ENCODE assay signal across 18 cellular contexts in genomic region chr1:235017719-235018118, GRCh38.
A peak's percentile ranks its signal among the peaks of the same experiment; 100 is the strongest.
DNase-seq lines count a peak whose midpoint lies in the region; ATAC-seq, FAIRE-seq and TF ChIP-seq lines count a peak whose summit lies in the region.
"Had no signal": no experiment of that assay in that cellular context is flagged by ENCODE, and none has a peak within 500 bp of the region (broad histone marks: within the 10 kb centered on the region; RNA-seq: fewer than 3 reads in every experiment).

No MANE protein-coding gene starts in this region.

- ATAC-seq in SK-N-SH treated with all-trans-retinoic acid at 6 μM for 48 hours (peak; percentile 18; the same call in 2 of the 3 replicates), GM19397 (IDR thresholded peaks at IDR 0.05; ENCODE audit: unreplicated experiment) (no peak)

- H3K79me2 ChIP-seq in SK-N-SH (ENCODE audit: insufficient read depth) (no peaks in the 10 kb centered on the region), OCI-LY7 (ENCODE audit: insufficient read depth, low read depth, low read length) (no peaks in the 10 kb centered on the region), mammary epithelial cell (ENCODE audit: insufficient read depth, low read length) (no peaks in the 10 kb centered on the region)

- TF ChIP-seq CTCF in SK-N-SH (IDR thresholded peaks at IDR 0.05) (no peak), OCI-LY7 (conservative IDR thresholded peaks at IDR 0.05; ENCODE audit: low read length) (no peak), mammary epithelial cell (conservative IDR thresholded peaks at IDR 0.05 in 1 of 2, IDR thresholded peaks at IDR 0.05 in 1 of 2; ENCODE audit: extremely low read depth in 1 of 2, insufficient read depth in 1 of 2, low read depth in 1 of 2, low read length in 2 of 2) (no peak), nephron progenitor cell (IDR thresholded peaks at IDR 0.05) (no peak), kidney (IDR thresholded peaks at IDR 0.05; ENCODE audit: borderline replicate concordance, extremely low read depth, insufficient read depth) (no peak)

- 89% methylated on average over 2 of the region's 2 CpGs for WGBS in SK-N-SH (ENCODE audit: low lambda C conversion rate)
- 73% methylated on average over 2 of the region's 2 CpGs for WGBS in mammary epithelial cell (ENCODE audit: low coverage, missing lambda C conversion rate)

- POLR2A ChIA-PET in SK-N-SH (lab: Yijun Ruan, JAX): no interaction called here
- POLR2A ChIA-PET in OCI-LY7 (lab: Charles Lee): interaction anchor here (0.5 to 2.9 kb wide), 5 partner anchors 10 to 233 kb away, joined by 3 to 19 read pairs (median 4); no protein-coding TSS in a partner anchor

- peaks cover 0 to 3% of the 10 kb centered on the region in 2 experiments for H3K36me3 ChIP-seq in SK-N-SH (replicated peaks in 1 of 2; ENCODE audit: control insufficient read depth in 1 of 2, insufficient read depth in 2 of 2, low read length in 1 of 2)
- no peaks in the 10 kb centered on the region for H3K36me3 ChIP-seq in OCI-LY7 (ENCODE audit: insufficient read depth, low read length)
- H3K36me3 ChIP-seq in mammary epithelial cell (ENCODE audit: insufficient read depth, low read length): no peaks in the 10 kb centered on the region
- H3K36me3 ChIP-seq in kidney (ENCODE audit: control insufficient read depth in 1 of 2, insufficient read depth in 2 of 2, low read length in 2 of 2): no peaks in the 10 kb centered on the region
- H3K36me3 ChIP-seq: left lung, tibial nerve had no signal

- no peak for TF ChIP-seq EP300 in SK-N-SH (IDR thresholded peaks at IDR 0.05; ENCODE audit: borderline replicate concordance in 1 of 2, low read depth in 1 of 2, low read length in 1 of 2)

- H3K27ac ChIP-seq in SK-N-SH (ENCODE audit: low read depth in 2 of 2, low read length in 1 of 2) (peak overlapping the region in 1 of 2 experiments; percentile 66; a peak in 2 of 4 replicates), OCI-LY7 (ENCODE audit: low read depth, low read length, poor library complexity, severe bottlenecking) (no peak overlapping the region), mammary epithelial cell (ENCODE audit: insufficient read depth, low read depth, low read length) (peak overlapping the region; percentile 92), kidney (ENCODE audit: low read depth in 2 of 2, low read length in 2 of 2) (no peak overlapping the region)
- H3K27ac ChIP-seq: 22Rv1, left lung, tibial nerve, VCaP had no signal

- no peaks in the 10 kb centered on the region for H3K9me3 ChIP-seq in SK-N-SH
- no peaks in the 10 kb centered on the region for H3K9me3 ChIP-seq in OCI-LY7 (ENCODE audit: low read length)
- H3K9me3 ChIP-seq in mammary epithelial cell (replicated peaks; ENCODE audit: insufficient read depth, low read length): peaks cover 2% of the 10 kb centered on the region
- no peaks in the 10 kb centered on the region for H3K9me3 ChIP-seq in kidney (ENCODE audit: control insufficient read depth in 1 of 2, low read length in 2 of 2)

- peaks cover 28% of the 10 kb centered on the region for H3K9me3 Mint-ChIP-seq in nephron progenitor cell

- H3K4me3 ChIP-seq in SK-N-SH (ENCODE audit: low read depth in 2 of 2, low read length in 1 of 2) (no peak overlapping the region), OCI-LY7 (ENCODE audit: low read depth, low read length, poor library complexity, severe bottlenecking) (no peak overlapping the region), mammary epithelial cell (replicated peaks in 1 of 3; ENCODE audit: insufficient read depth in 1 of 3, low read depth in 2 of 3, low read length in 3 of 3) (no peak overlapping the region), kidney (ENCODE audit: low read length in 2 of 2) (no peak overlapping the region)
- H3K4me3 ChIP-seq: left lung, tibial nerve had no signal

- peaks cover 0 to 2% of the 10 kb centered on the region in 2 experiments; a peak in 3 of 4 replicates for H3K4me1 ChIP-seq in SK-N-SH (ENCODE audit: control insufficient read depth in 1 of 2, insufficient read depth in 2 of 2, low read depth in 1 of 2, low read length in 1 of 2)
- peaks cover 33% of the 10 kb centered on the region for H3K4me1 ChIP-seq in OCI-LY7 (ENCODE audit: insufficient read depth, low read length, poor library complexity, severe bottlenecking)
- peaks cover 31% of the 10 kb centered on the region for H3K4me1 ChIP-seq in mammary epithelial cell (ENCODE audit: insufficient read depth, low read length)
- no peaks in the 10 kb centered on the region for H3K4me1 ChIP-seq in kidney (ENCODE audit: control insufficient read depth in 1 of 2, insufficient read depth in 1 of 2, low read depth in 1 of 2, low read length in 2 of 2)

- dilution Hi-C loops in mammary epithelial cell (cut with HindIII; ENCODE audit: low sequenced_read_pairs): loop anchor here (5.0 kb wide), 1 partner anchor 50 kb away; no protein-coding TSS in a partner anchor

- H3K9me2 ChIP-seq in SK-N-SH: no peaks in the 10 kb centered on the region
- no peaks in the 10 kb centered on the region for H3K9me2 ChIP-seq in OCI-LY7 (ENCODE audit: insufficient read depth, low read length)

- CTCF ChIA-PET in SK-N-SH (lab: Yijun Ruan, JAX): interaction anchor here (0.7 to 1.5 kb wide), 4 partner anchors 19 to 518 kb away, joined by 3 to 7 read pairs (median 4); no protein-coding TSS in a partner anchor
- CTCF ChIA-PET in OCI-LY7 (lab: Charles Lee; ENCODE audit: unreplicated experiment): interaction anchor here (0.6 kb wide), 1 partner anchor 37 kb away, joined by 3 read pairs; no protein-coding TSS in a partner anchor
- CTCF ChIA-PET in mammary epithelial cell (lab: Charles Lee; ENCODE audit: low non-redundant PET): no interaction called here

- no peak for FAIRE-seq in kidney (lab: Jason Lieb, UNC)
- FAIRE-seq: small intestine had no signal

- in situ Hi-C loops in mammary epithelial cell (cut with MboI; ENCODE audit: low sequenced_read_pairs in 2 of 2): loop anchor here in 1 of 2 donors (5.0 kb wide), 1 partner anchor 50 kb away; no protein-coding TSS in a partner anchor

- H3K27me3 ChIP-seq in SK-N-SH (ENCODE audit: insufficient read depth): no peaks in the 10 kb centered on the region
- H3K27me3 ChIP-seq in mammary epithelial cell (ENCODE audit: insufficient read depth, low read length): no peaks in the 10 kb centered on the region
- H3K27me3 ChIP-seq: left lung, tibial nerve had no signal

- H3K4me2 ChIP-seq in SK-N-SH (no peak overlapping the region), OCI-LY7 (ENCODE audit: low read length) (no peak overlapping the region), mammary epithelial cell (ENCODE audit: insufficient read depth, low read depth, low read length) (peak overlapping the region; percentile 38)

- intact Hi-C loops in OCI-LY7 (cut with micrococcal nuclease; ENCODE audit: unreplicated experiment) (no loop called here), mammary epithelial cell (cut with micrococcal nuclease) (loop anchor here (2.0 to 5.0 kb wide), 2 partner anchors 49 to 90 kb away; no protein-coding TSS in a partner anchor), kidney (cut with DNase I) (no loop called here)

- H3K4me3 Mint-ChIP-seq in nephron progenitor cell: no peak overlapping the region

- peaks cover 19% of the 10 kb centered on the region for H3K36me3 Mint-ChIP-seq in nephron progenitor cell (ENCODE audit: low read depth)

- peak overlapping the region; percentile 64 for H3K27ac Mint-ChIP-seq in nephron progenitor cell

- peaks cover 11% of the 10 kb centered on the region for H3K27me3 Mint-ChIP-seq in nephron progenitor cell (ENCODE audit: low read depth, poor library complexity)

- DNase-seq in SK-N-SH (no peak), OCI-LY7 (ENCODE audit: low spot score) (no peak), mammary epithelial cell (peak; percentile 42), nephron progenitor cell (no peak), kidney (no peak), NCI-H1694 (lab: John Stamatoyannopoulos, UW) (no peak)
- DNase-seq: effector memory CD4-positive, alpha-beta T cell; Karpas-422; NCI-H2029; NCI-H748 treated with DMSO at 0.1 percent for 48 hours; SIG-M5; small intestine had no signal

- H3K9ac ChIP-seq in SK-N-SH (no peak overlapping the region), mammary epithelial cell (ENCODE audit: insufficient read depth, low read length) (peak overlapping the region; percentile 49), kidney (ENCODE audit: low read length in 2 of 2) (no peak overlapping the region)

- peaks cover 91% of the 10 kb centered on the region for H3K4me1 Mint-ChIP-seq in nephron progenitor cell

- no peaks in the 10 kb centered on the region for H4K20me1 ChIP-seq in SK-N-SH (ENCODE audit: insufficient read depth)
- H4K20me1 ChIP-seq in OCI-LY7 (ENCODE audit: insufficient read depth, low read length): no peaks in the 10 kb centered on the region
- H4K20me1 ChIP-seq in mammary epithelial cell (ENCODE audit: insufficient read depth, low read length): no peaks in the 10 kb centered on the region

- no peak for TF ChIP-seq RAD21 in SK-N-SH (IDR thresholded peaks at IDR 0.05; ENCODE audit: low read length)

- peaks cover 11% of the 10 kb centered on the region for H3F3A ChIP-seq in SK-N-SH (replicated peaks; ENCODE audit: insufficient read depth)

- no peak overlapping the region for H2AFZ ChIP-seq in SK-N-SH (ENCODE audit: low read depth)
- H2AFZ ChIP-seq in OCI-LY7 (ENCODE audit: low read length): 0 out of 2 replicates have a peak overlapping the region, but pooled peaks have one; percentile 8
- no peak overlapping the region for H2AFZ ChIP-seq in mammary epithelial cell (ENCODE audit: low read depth, low read length)

- no TSS peak for BruUV-seq in OCI-LY7 (replicated peaks; lab: Mats Ljungman, UMichigan)
- TSS peak; percentile 71 for BruUV-seq in mammary epithelial cell (replicated peaks; lab: Mats Ljungman, UMichigan)

TF ChIP-seq in SK-N-SH treated with all-trans-retinoic acid at 6 μM for 48 hours, 23 proteins besides CTCF, POLR2A, EP300 and RAD21 (continues in another document):
- TF ChIP-seq SNAI2 (CRISPR knock-in tag; IDR thresholded peaks at IDR 0.05) (no peak), TOX (CRISPR knock-in tag; IDR thresholded peaks at IDR 0.05; ENCODE audit: borderline replicate concordance) (no peak), ZNF565 (CRISPR knock-in tag; conservative IDR thresholded peaks at IDR 0.05; ENCODE audit: low read depth) (no peak), ZC3H10 (CRISPR knock-in tag; IDR thresholded peaks at IDR 0.05) (no peak), PPARA (CRISPR knock-in tag; IDR thresholded peaks at IDR 0.05; ENCODE audit: borderline replicate concordance) (no peak), TCF4 (CRISPR knock-in tag; IDR thresholded peaks at IDR 0.05; ENCODE audit: borderline replicate concordance) (no peak), GLIS3 (CRISPR knock-in tag; IDR thresholded peaks at IDR 0.05) (no peak)

TF ChIP-seq in SK-N-SH, 30 proteins besides CTCF, POLR2A, EP300 and RAD21:
- TF ChIP-seq SMC3 (IDR thresholded peaks at IDR 0.05; ENCODE audit: low read depth, low read length) (no peak), FOXM1 (IDR thresholded peaks at IDR 0.05; ENCODE audit: low read depth) (no peak), GATA2 (CRISPR knock-in tag; IDR thresholded peaks at IDR 0.05) (no peak), JUND (IDR thresholded peaks at IDR 0.05) (no peak)
